1 cellular context compared by ENCODE assay signal in genomic region chr16:3150346-3151218, GRCh38.
A peak's percentile ranks its signal among the peaks of the same experiment; 100 is the strongest.
TF ChIP-seq lines count a peak whose summit lies in the region.

No MANE protein-coding gene starts in this region.

TF ChIP-seq in HepG2, 621 proteins besides CTCF, POLR2A, EP300 and RAD21 (continued from another document and continues in another):
- TF ChIP-seq ZNF609 (CRISPR knock-in tag; IDR thresholded peaks at IDR 0.05; ENCODE audit: borderline replicate concordance) (peak; percentile 68; the same call in 1 of the 2 replicates), ZNF24 (IDR thresholded peaks at IDR 0.05) (peak; percentile 99), ZFP36 (IDR thresholded peaks at IDR 0.05; ENCODE audit: borderline replicate concordance, low read depth, low read length, partially characterized antibody) (no peak), ZNF318 (CRISPR knock-in tag; IDR thresholded peaks at IDR 0.05) (0 out of 2 replicates have a peak, but pooled peaks have one; percentile 37), STAT6 (CRISPR knock-in tag; IDR thresholded peaks at IDR 0.05; ENCODE audit: borderline replicate concordance) (peak; percentile 74; the same call in 1 of the 2 replicates), ZNF18 (CRISPR knock-in tag; IDR thresholded peaks at IDR 0.05; ENCODE audit: insufficient replicate concordance) (peak; percentile 21), ZNF710 (CRISPR knock-in tag; IDR thresholded peaks at IDR 0.05; ENCODE audit: borderline replicate concordance) (peak; percentile 45; the same call in 1 of the 2 replicates), NCOR1 (IDR thresholded peaks at IDR 0.05; ENCODE audit: borderline replicate concordance, low read length) (0 out of 2 replicates have a peak, but pooled peaks have one; percentile 13), CHD2 (IDR thresholded peaks at IDR 0.05; ENCODE audit: low read depth, low read length) (no peak), ZNF800 (CRISPR knock-in tag; IDR thresholded peaks at IDR 0.05) (peak; percentile 65; the same call in 1 of the 2 replicates), ZNF441 (CRISPR knock-in tag; IDR thresholded peaks at IDR 0.05; ENCODE audit: borderline replicate concordance) (0 out of 2 replicates have a peak, but pooled peaks have one; percentile 61), TGIF2 (CRISPR knock-in tag; IDR thresholded peaks at IDR 0.05) (peak; percentile 70; the same call in 1 of the 2 replicates), ZNF572 (CRISPR knock-in tag; IDR thresholded peaks at IDR 0.05) (no peak), ZMAT5 (CRISPR knock-in tag; IDR thresholded peaks at IDR 0.05; ENCODE audit: borderline replicate concordance, low read depth) (no peak), ZNF44 (CRISPR knock-in tag; IDR thresholded peaks at IDR 0.05) (peak; percentile 82), BORCS8-MEF2B (CRISPR knock-in tag; IDR thresholded peaks at IDR 0.05) (peak; percentile 28), NR2F1 (CRISPR knock-in tag; IDR thresholded peaks at IDR 0.05) (no peak), JDP2 (CRISPR knock-in tag; IDR thresholded peaks at IDR 0.05; ENCODE audit: borderline replicate concordance) (no peak), ZNF275 (CRISPR knock-in tag; IDR thresholded peaks at IDR 0.05; ENCODE audit: borderline replicate concordance) (peak; percentile 87; the same call in 1 of the 2 replicates), ZNF619 (CRISPR knock-in tag; IDR thresholded peaks at IDR 0.05) (peak; percentile 84), EEA1 (CRISPR knock-in tag; IDR thresholded peaks at IDR 0.05; ENCODE audit: borderline replicate concordance) (0 out of 2 replicates have a peak, but pooled peaks have one; percentile 52), HDAC1 (CRISPR knock-in tag; IDR thresholded peaks at IDR 0.05) (peak; percentile 74), CBFB (CRISPR knock-in tag; IDR thresholded peaks at IDR 0.05) (peak; percentile 22; the same call in 1 of the 2 replicates), SNAPC2 (CRISPR knock-in tag; IDR thresholded peaks at IDR 0.05) (0 out of 2 replicates have a peak, but pooled peaks have one; percentile 35), NBN (conservative IDR thresholded peaks at IDR 0.05) (no peak), ATF2 (CRISPR knock-in tag; IDR thresholded peaks at IDR 0.05) (peak; percentile 87)
